ENCODE assay signal across 8 cellular contexts in genomic region chr7:77570330-77571011, GRCh38. TPM values are rescaled to one million over a fixed set of nuclear protein-coding genes. Genes with fewer than 3 reads are reported as not detected.
DNase-seq lines count a peak whose midpoint lies in the region; ATAC-seq, FAIRE-seq and TF ChIP-seq lines count a peak whose summit lies in the region.

No MANE protein-coding gene starts in this region.

- no TSS peak for BruUV-seq in HepG2 (replicated peaks; lab: Mats Ljungman, UMichigan)

- no peak for TF ChIP-seq RAD21 in HepG2 (CRISPR knock-in tag; IDR thresholded peaks at IDR 0.05)

- in situ Hi-C loops in HepG2 (cut with HindIII; ENCODE audit: extremely low pct_ligation_motif_present, low pct_unique_long_range_greater_than_20kb) = no loop called here

- peak; percentile 66 for ATAC-seq in HG03432 (IDR thresholded peaks at IDR 0.05; ENCODE audit: unreplicated experiment)
- ATAC-seq in HepG2 = no peak
- ATAC-seq in GM18909 (IDR thresholded peaks at IDR 0.05; ENCODE audit: poor library complexity, unreplicated experiment) = no peak

- intact Hi-C loops in HepG2 (cut with micrococcal nuclease; ENCODE audit: unreplicated experiment) = no loop called here

- no peak overlapping the region for H3K27ac ChIP-seq in HepG2 (ENCODE audit: extremely low read length, insufficient read depth, low read length)

- no peak overlapping the region for H3K4me2 ChIP-seq in HepG2 (ENCODE audit: low read depth, low read length)

- no peak for TF ChIP-seq EP300 in HepG2 (IDR thresholded peaks at IDR 0.05; ENCODE audit: low read depth in 2 of 2, low read length in 2 of 2)
- no peak for TF ChIP-seq EP300 in HepG2 (CRISPR knock-in tag; IDR thresholded peaks at IDR 0.05; ENCODE audit: borderline replicate concordance)

- no peak for FAIRE-seq in HepG2 (lab: Jason Lieb, UNC)

- WGBS in HepG2 (ENCODE audit: low lambda C conversion rate) = 97% methylated on average over 3 of the region's 3 CpGs

- no peaks in the 10 kb centered on the region for H3K9me3 ChIP-seq in adipocyte (ENCODE audit: control insufficient read depth, low read length)
- H3K9me3 ChIP-seq in HepG2 (ENCODE audit: low read length) = no peaks in the 10 kb centered on the region
- H3K9me3 ChIP-seq in MG63 = no peaks in the 10 kb centered on the region

- CTCF ChIA-PET in HepG2 (lab: Yijun Ruan, JAX; ENCODE audit: low intra/inter-chr PET ratio, low total read pairs) = no interaction called here

- H4K20me1 ChIP-seq in HepG2 (ENCODE audit: insufficient read depth, low read length) = peaks cover 28% of the 10 kb centered on the region

- H3K36me3 ChIP-seq in adipocyte (ENCODE audit: control insufficient read depth, insufficient read depth, low read length, severe bottlenecking) = peaks cover 44% of the 10 kb centered on the region
- peaks cover 8 to 48% of the 10 kb centered on the region in 2 experiments; a peak in 4 of 5 replicates for H3K36me3 ChIP-seq in HepG2 (replicated peaks in 1 of 2; ENCODE audit: control insufficient read depth in 1 of 2, insufficient read depth in 2 of 2, low read length in 2 of 2)
- H3K36me3 ChIP-seq in MG63 = peaks cover 3% of the 10 kb centered on the region; the same call in 1 of the 2 replicates

- TF ChIP-seq POLR2A in HepG2 (IDR thresholded peaks at IDR 0.05; ENCODE audit: insufficient read depth in 1 of 2, low read depth in 2 of 2, low read length in 2 of 2) = no peak

- POLR2A ChIA-PET in HepG2 (lab: Yijun Ruan, JAX) = no interaction called here

- H3K27me3 ChIP-seq in adipocyte (replicated peaks; ENCODE audit: control insufficient read depth, insufficient read depth, low read length) = no peaks in the 10 kb centered on the region
- no peaks in the 10 kb centered on the region for H3K27me3 ChIP-seq in HepG2 (ENCODE audit: control insufficient read depth in 1 of 2, insufficient read depth in 2 of 2, low read length in 2 of 2)
- no peaks in the 10 kb centered on the region for H3K27me3 ChIP-seq in MG63

- peak; percentile 2 for TF ChIP-seq CTCF in AG09309 (IDR thresholded peaks at IDR 0.05; ENCODE audit: control insufficient read depth, insufficient read depth, low read depth, low read length, missing control alignments)
- TF ChIP-seq CTCF in HepG2 (CRISPR knock-in tag; IDR thresholded peaks at IDR 0.05) = no peak

- peaks cover 64% of the 10 kb centered on the region for H3K79me2 ChIP-seq in HepG2 (ENCODE audit: insufficient read depth, low read length)

- peak; percentile 43 for DNase-seq in AG09309 (ENCODE audit: low read depth)
- DNase-seq in adipocyte (ENCODE audit: low read depth) = peak; percentile 70
- DNase-seq in HepG2 (ENCODE audit: low spot score) = peak; percentile 41
- DNase-seq in MG63 = no peak
- no peak for DNase-seq in ecto neural progenitor cell (ENCODE audit: low spot score)
- no peak for DNase-seq in cerebellar cortex (ENCODE audit: low spot score)

- peak overlapping the region; percentile 33 for H3K9ac ChIP-seq in adipocyte (ENCODE audit: low read length)
- no peak overlapping the region for H3K9ac ChIP-seq in HepG2 (ENCODE audit: insufficient read depth, low read depth, low read length)

- no peak overlapping the region for H2AFZ ChIP-seq in HepG2 (ENCODE audit: low read length)

- no peak overlapping the region for H3K4me3 ChIP-seq in AG09309 (ENCODE audit: control insufficient read depth, low read depth, low read length)
- peak overlapping the region; percentile 57 for H3K4me3 ChIP-seq in adipocyte (ENCODE audit: low read length)
- H3K4me3 ChIP-seq in HepG2 (replicated peaks in 1 of 3; ENCODE audit: insufficient read depth in 1 of 3, low read depth in 2 of 3, low read length in 3 of 3) = no peak overlapping the region
- H3K4me3 ChIP-seq in MG63 = no peak overlapping the region

- H3K4me1 ChIP-seq in adipocyte (ENCODE audit: control insufficient read depth, insufficient read depth, low read length) = peaks cover 50% of the 10 kb centered on the region
- H3K4me1 ChIP-seq in HepG2 (ENCODE audit: insufficient read depth, low read length) = peaks cover 40% of the 10 kb centered on the region

TF ChIP-seq in HepG2, 621 proteins besides CTCF, POLR2A, EP300 and RAD21:
- TF ChIP-seq E2F1 (CRISPR knock-in tag; IDR thresholded peaks at IDR 0.05) = no peak
- TF ChIP-seq RBM22 (optimal IDR thresholded peaks at IDR 0.05; ENCODE audit: low read length) = peak; percentile 47

RNA-seq across cellular contexts. Expression of gene PTPN12, which starts 33.4 kb away (rescaled TPM):
- 22.9 and 35.3 TPM in 2 replicates for total RNA-seq in HepG2 (2016; rRNA removed; fragmentation: Illumina TruSeq; extraction: Trizol)
- 32.8 and 40.0 TPM in 2 replicates for total RNA-seq in HepG2 (2016; cell fraction: cytosol; rRNA removed; fragmentation: Illumina TruSeq; extraction: Trizol; ENCODE audit: low read depth)
- 19.5 and 36.3 TPM in 2 replicates for total RNA-seq in HepG2 (2016; cell fraction: insoluble cytoplasmic fraction; rRNA removed; fragmentation: Illumina TruSeq; extraction: Trizol)
- 48.8 and 51.3 TPM in 2 replicates for total RNA-seq in HepG2 (2016; cell fraction: membrane; rRNA removed; fragmentation: Illumina TruSeq; extraction: Trizol)
- 44.6 and 48.2 TPM in 2 replicates for total RNA-seq in HepG2 (2016; cell fraction: nucleus; rRNA removed; fragmentation: Illumina TruSeq; extraction: Trizol)
- 56.7 and 56.8 TPM in 2 replicates for polyA plus RNA-seq in HepG2 (2011; rRNA removed)
- polyA plus RNA-seq in HepG2 (2011; cell fraction: cytosol; rRNA removed) = 27.3 and 39.9 TPM in 2 replicates
- 34.8 and 39.2 TPM in 2 replicates for polyA plus RNA-seq in HepG2 (2011; cell fraction: nucleus; rRNA removed)
- 65.6 and 74.1 TPM in 2 replicates for polyA plus RNA-seq in HepG2 (2012)
- polyA plus RNA-seq in HepG2 (2016; cell fraction: cytosol; fragmentation: Illumina TruSeq; extraction: Trizol; ENCODE audit: low read depth) = 16.9 and 18.5 TPM in 2 replicates
- 69.5 and 80.0 TPM in 2 replicates for polyA plus RNA-seq in HepG2 (2016; cell fraction: insoluble cytoplasmic fraction; fragmentation: Illumina TruSeq; extraction: Trizol; ENCODE audit: low read depth)
- 53.8 and 63.6 TPM in 2 replicates for polyA plus RNA-seq in HepG2 (2016; cell fraction: membrane; fragmentation: Illumina TruSeq; extraction: Trizol; ENCODE audit: low read depth)
- 74.8 and 90.6 TPM in 2 replicates for polyA plus RNA-seq in HepG2 (2016; cell fraction: nucleus; fragmentation: Illumina TruSeq; extraction: Trizol; ENCODE audit: insufficient read depth, low read depth)
- polyA minus RNA-seq in HepG2 (2011; rRNA and poly(A)+ RNA removed; ENCODE audit: low replicate concordance) = 18.1 and 19.2 TPM in 2 replicates
- polyA minus RNA-seq in HepG2 (2011; cell fraction: cytosol; rRNA and poly(A)+ RNA removed) = 20.2 and 25.3 TPM in 2 replicates
- polyA minus RNA-seq in HepG2 (2011; cell fraction: nucleus; rRNA and poly(A)+ RNA removed) = 88.3 and 89.4 TPM in 2 replicates
- 11.5 and 15.5 TPM in 2 replicates for total RNA-seq in MG63 (2014; rRNA removed; shearing (Covaris generic); ENCODE audit: low replicate concordance)

Comparison
In these comparisons a context has a peak if more than half of its experiments do, and no peak if none do; other contexts are left out.
1. DNase-seq: peak in AG09309 (single experiment), adipocyte (single experiment) and HepG2 (single experiment); none in MG63 (single experiment), ecto neural progenitor cell (single experiment) and cerebellar cortex (single experiment).